Comparison of ENCODE assay signal across 9 cellular contexts in genomic region chr7:141558544-141559183, GRCh38. TPM values are rescaled to one million over a fixed set of nuclear protein-coding genes. Genes with fewer than 3 reads are reported as not detected.
DNase-seq lines count a peak whose midpoint lies in the region; ATAC-seq and TF ChIP-seq lines count a peak whose summit lies in the region.
"Had no signal": no experiment of that assay in that cellular context is flagged by ENCODE, and none has a peak within 500 bp of the region (broad histone marks: within the 10 kb centered on the region; RNA-seq: fewer than 3 reads in every experiment).

No MANE protein-coding gene starts in this region.

- H3K36me3 ChIP-seq in tibial artery, result peaks cover 20 to 40% (median 23%) of the 10 kb centered on the region in 3 donors
- no peaks in the 10 kb centered on the region for H3K36me3 ChIP-seq in ovary

- no peak for TF ChIP-seq EP300 in ovary (IDR thresholded peaks at IDR 0.05)

- H3K27me3 ChIP-seq in tibial artery (no peaks in the 10 kb centered on the region), ovary (no peaks in the 10 kb centered on the region)

- H3K27ac ChIP-seq in tibial artery (no peak overlapping the region), ovary (no peak overlapping the region)

- ATAC-seq in GM19452 (IDR thresholded peaks at IDR 0.05; ENCODE audit: unreplicated experiment) (peak; percentile 82), HG03558 (IDR thresholded peaks at IDR 0.05; ENCODE audit: extremely low read depth, unreplicated experiment) (peak; percentile 67), natural killer cell (peak; percentile 67 to 78 (median 74))
- peak; percentile 91 for ATAC-seq in activated CD8-positive, alpha-beta T cell treated with anti-CD3 and anti-CD28 coated beads, Interleukin-2, amount 10 ng/mL, durations not matched to agents 7 days and 5 days
- ATAC-seq: HCT116 had no signal

- intact Hi-C loops in natural killer cell (cut with micrococcal nuclease), result loop anchor here (1.0 to 10.0 kb wide), 2 partner anchors 32 to 96 kb away; no protein-coding TSS in a partner anchor
- intact Hi-C loops in tibial artery (cut with DNase I; ENCODE audit: low total_unique reads), result no loop called here
- intact Hi-C loops in ovary (cut with DNase I), result no loop called here

- H3K4me3 ChIP-seq in tibial artery, result no peak overlapping the region
- H3K4me3 ChIP-seq in ovary, result no peak overlapping the region

- H3K4me1 Mint-ChIP-seq in activated CD8-positive, alpha-beta T cell treated with anti-CD3 and anti-CD28 coated beads, Interleukin-2, amount 10 ng/mL, durations not matched to agents 7 days and 5 days (ENCODE audit: low read depth), result peaks cover 48% of the 10 kb centered on the region
- H3K4me1 Mint-ChIP-seq in natural killer cell, result peaks cover 68 to 74% of the 10 kb centered on the region in 2 donors

- no peaks in the 10 kb centered on the region for H3K27me3 Mint-ChIP-seq in activated CD8-positive, alpha-beta T cell treated with anti-CD3 and anti-CD28 coated beads, Interleukin-2, amount 10 ng/mL, durations not matched to agents 7 days and 5 days (ENCODE audit: low read depth)
- no peaks in the 10 kb centered on the region for H3K27me3 Mint-ChIP-seq in natural killer cell (ENCODE audit: low read depth in 2 of 2)

- H3K4me1 ChIP-seq in tibial artery (peaks cover 0 to 4% (median 0%) of the 10 kb centered on the region in 4 donors), ovary (ENCODE audit: insufficient read depth) (no peaks in the 10 kb centered on the region)

- DNase-seq in DMS 273 treated with DMSO at 0.1 percent for 48 hours (lab: John Stamatoyannopoulos, UW) (peak; percentile 8), natural killer cell (no peak), Ammon's horn (ENCODE audit: low spot score) (no peak), tibial artery (no peak), ovary (no peak)
- peak; percentile 42 for DNase-seq in activated CD8-positive, alpha-beta T cell treated with anti-CD3 and anti-CD28 coated beads, Interleukin-2, amount 10 ng/mL, durations not matched to agents 7 days and 5 days

- H3K36me3 Mint-ChIP-seq in activated CD8-positive, alpha-beta T cell treated with anti-CD3 and anti-CD28 coated beads, Interleukin-2, amount 10 ng/mL, durations not matched to agents 7 days and 5 days (ENCODE audit: low read depth), result peaks cover 84% of the 10 kb centered on the region
- H3K36me3 Mint-ChIP-seq in natural killer cell, result peaks cover 15% of the 10 kb centered on the region

- TF ChIP-seq CTCF in natural killer cell (IDR thresholded peaks at IDR 0.05), result no peak
- TF ChIP-seq CTCF in tibial artery (IDR thresholded peaks at IDR 0.05), result no peak
- TF ChIP-seq CTCF in ovary (IDR thresholded peaks at IDR 0.05), result no peak

- TF ChIP-seq POLR2A in ovary (IDR thresholded peaks at IDR 0.05), result no peak

- CTCF ChIA-PET in activated CD8-positive, alpha-beta T cell treated with anti-CD3 and anti-CD28 coated beads, Interleukin-2, amount 10 ng/mL, durations not matched to agents 7 days and 5 days (lab: Charles Lee), result interaction anchor here (0.8 to 1.0 kb wide), 3 partner anchors 8 to 179 kb away, joined by 4 to 5 read pairs (median 4); no protein-coding TSS in a partner anchor

- H3K27ac Mint-ChIP-seq in activated CD8-positive, alpha-beta T cell treated with anti-CD3 and anti-CD28 coated beads, Interleukin-2, amount 10 ng/mL, durations not matched to agents 7 days and 5 days, result peak overlapping the region; percentile 82
- H3K27ac Mint-ChIP-seq in natural killer cell, result peak overlapping the region; percentile 89 to 97

- peak overlapping the region; percentile 51 for H3K4me3 Mint-ChIP-seq in activated CD8-positive, alpha-beta T cell treated with anti-CD3 and anti-CD28 coated beads, Interleukin-2, amount 10 ng/mL, durations not matched to agents 7 days and 5 days
- H3K4me3 Mint-ChIP-seq in natural killer cell, result peak overlapping the region; percentile 88

- H3K9me3 ChIP-seq in tibial artery, result peaks cover 0 to 5% (median 0%) of the 10 kb centered on the region in 3 donors
- no peaks in the 10 kb centered on the region for H3K9me3 ChIP-seq in ovary

- peaks cover 25% of the 10 kb centered on the region for H3K9me3 Mint-ChIP-seq in activated CD8-positive, alpha-beta T cell treated with anti-CD3 and anti-CD28 coated beads, Interleukin-2, amount 10 ng/mL, durations not matched to agents 7 days and 5 days (ENCODE audit: insufficient read depth)
- peaks cover 0 to 2% of the 10 kb centered on the region in 2 donors for H3K9me3 Mint-ChIP-seq in natural killer cell

- POLR2A ChIA-PET in activated CD8-positive, alpha-beta T cell treated with anti-CD3 and anti-CD28 coated beads, Interleukin-2, amount 10 ng/mL, durations not matched to agents 7 days and 5 days (lab: Charles Lee), result interaction anchor here (0.8 to 1.8 kb wide), 4 partner anchors 9 to 1250 kb away, joined by 3 to 5 read pairs (median 4); partner anchors contain the start of gene MRPS33

- 62 to 67% (median 67%) methylated on average over 3 of the region's 3 CpGs for WGBS in ovary, 3 donors

RNA-seq across cellular contexts. Expression of gene AGK, which starts 7.5 kb away (rescaled TPM):
- 10 to 100 TPM; 41.0 to 41.2 TPM for total RNA-seq in activated CD8-positive, alpha-beta T cell treated with anti-CD3 and anti-CD28 coated beads, Interleukin-2, amount 10 ng/mL, durations not matched to agents 7 days and 5 days
- 100 to 1,000 TPM in 1 of 3 donors, 10 to 100 TPM in 2; 70.0 to 106 (median 99.0) TPM for total RNA-seq in natural killer cell
- 10 to 100 TPM; 14.1 to 32.1 (median 21.8) TPM for total RNA-seq in ovary
- polyA plus RNA-seq in ovary, result 10 to 100 TPM; 11.3 to 26.6 TPM

Comparison
In these comparisons a context has a peak if more than half of its experiments do, and no peak if none do; other contexts are left out.
1. DNase-seq: peak in DMS 273 treated with DMSO at 0.1 percent for 48 hours (single experiment) and activated CD8-positive, alpha-beta T cell treated with anti-CD3 and anti-CD28 coated beads, Interleukin-2, amount 10 ng/mL, durations not matched to agents 7 days and 5 days (single experiment); none in natural killer cell (single experiment), Ammon's horn (single experiment), tibial artery (0 of 2) and ovary (0 of 5).
2. Peak in every context shown above with its lines, with median percentiles within 50 percentile points of each other: ATAC-seq.